ENCODE assay signal across 17 cellular contexts in the genomic region with DNA sequence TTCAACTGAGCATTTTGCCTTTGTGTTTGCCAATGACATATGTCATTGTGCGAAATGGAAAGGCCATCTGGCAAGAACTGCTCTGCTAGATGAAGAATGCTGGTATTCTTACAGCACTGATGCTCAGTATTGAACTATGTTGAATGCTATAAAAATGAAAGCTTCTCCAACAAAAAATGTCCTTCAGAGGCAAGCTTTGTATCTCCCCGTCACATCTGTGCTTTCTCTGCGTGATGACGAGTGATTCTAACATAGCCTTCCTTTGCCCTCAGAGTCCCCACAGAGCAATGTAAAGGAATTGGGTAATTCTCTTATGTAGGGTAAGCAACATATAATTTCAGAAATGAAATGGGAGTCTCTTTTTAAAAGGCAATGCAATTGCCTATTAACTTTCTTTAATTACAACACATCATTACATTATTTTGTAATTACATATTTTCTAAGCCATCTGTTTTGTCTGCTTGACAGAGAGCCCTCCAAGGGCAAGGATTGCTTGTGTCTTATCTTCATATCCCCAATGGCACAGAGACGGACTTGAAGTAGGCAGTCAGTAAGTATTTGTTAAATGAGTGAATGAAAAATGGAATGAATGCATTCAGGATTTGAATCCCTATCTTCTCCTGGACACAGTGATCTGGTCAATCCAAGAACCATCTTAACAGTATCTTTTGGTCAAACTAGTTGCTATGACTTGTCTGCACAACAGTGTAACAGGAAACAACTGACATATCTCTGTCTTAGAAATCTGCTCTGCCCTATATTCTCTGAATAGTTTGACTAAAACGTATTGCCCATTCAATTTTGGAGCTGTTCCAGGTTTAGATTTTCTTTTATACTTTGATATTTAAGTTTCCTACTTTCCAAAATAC. TPM values are rescaled to one million over a fixed set of nuclear protein-coding genes. Genes with fewer than 3 reads are reported as not detected.
DNase-seq lines count a peak whose midpoint lies in the region; ATAC-seq and TF ChIP-seq lines count a peak whose summit lies in the region.
"Had no signal": no experiment of that assay in that cellular context is flagged by ENCODE, and none has a peak within 500 bp of the region (broad histone marks: within the 10 kb centered on the region; RNA-seq: fewer than 3 reads in every experiment).

No MANE protein-coding gene starts in this region.

- no peak overlapping the region for H3K4me3 ChIP-seq in hepatocyte
- H3K4me3 ChIP-seq: body of pancreas had no signal

- TF ChIP-seq CTCF in hepatocyte (IDR thresholded peaks at IDR 0.05; ENCODE audit: poor library complexity), result no peak

- peaks cover 19% of the 10 kb centered on the region for H3K27me3 Mint-ChIP-seq in activated T-helper 17 cell treated with anti-CD3 and anti-CD28 coated beads, Interleukin-2, amount 50 U/mL, for 72 hours

- H3K4me2 ChIP-seq in hepatocyte, result no peak overlapping the region

- WGBS in hepatocyte (ENCODE audit: low lambda C conversion rate, missing lambda C conversion rate), result 85% methylated on average over 6 of the region's 6 CpGs

- H3K4me3 Mint-ChIP-seq in activated T-helper 17 cell treated with anti-CD3 and anti-CD28 coated beads, Interleukin-2, amount 50 U/mL, for 72 hours, result no peak overlapping the region
- H3K4me3 Mint-ChIP-seq: memory B cell had no signal

- no peaks in the 10 kb centered on the region for H3K36me3 Mint-ChIP-seq in activated T-helper 17 cell treated with anti-CD3 and anti-CD28 coated beads, Interleukin-2, amount 50 U/mL, for 72 hours (ENCODE audit: low read depth)
- H3K36me3 Mint-ChIP-seq: memory B cell had no signal

- H3K27me3 ChIP-seq in hepatocyte, result no peaks in the 10 kb centered on the region
- H3K27me3 ChIP-seq: body of pancreas had no signal

- no peaks in the 10 kb centered on the region for H3K9me3 ChIP-seq in hepatocyte (ENCODE audit: low read depth)
- H3K9me3 ChIP-seq: body of pancreas had no signal

- peak overlapping the region; percentile 59 for H3K27ac ChIP-seq in hepatocyte

- H3K79me2 ChIP-seq in hepatocyte, result no peaks in the 10 kb centered on the region

- ATAC-seq in activated T-helper 17 cell treated with anti-CD3 and anti-CD28 coated beads, Interleukin-2, amount 50 U/mL, for 72 hours (replicated peaks), result no peak
- ATAC-seq in activated CD4-positive, CD25-positive, alpha-beta regulatory T cell treated with anti-CD3 and anti-CD28 coated beads, Interleukin-2, amount 50 U/mL, for 24 hours, result no peak
- ATAC-seq: stimulated activated naive CD8-positive, alpha-beta T cell treated with anti-CD3 and anti-CD28 coated beads, Interleukin-15, Interleukin-2, amounts not matched to agents 100 U/mL and 50 U/mL, for 24 hours had no signal

- peak; percentile 9 to 44 for DNase-seq in NCI-H524 (lab: John Stamatoyannopoulos, UW)
- no peak for DNase-seq in NCI-H524 treated with DMSO at 0.1 percent for 48 hours (lab: John Stamatoyannopoulos, UW)
- DNase-seq in astrocyte of the hippocampus (ENCODE audit: low read depth, low spot score), result peak; percentile 14
- DNase-seq in hepatocyte (ENCODE audit: low spot score), result no peak
- DNase-seq in putamen (ENCODE audit: low spot score), result peak; percentile 25
- DNase-seq in cerebellar nuclear complex (lab: John Stamatoyannopoulos, UW), result no peak
- DNase-seq: activated CD4-positive, alpha-beta T cell treated with anti-CD3 and anti-CD28 coated beads for 1 hour; DND-41; effector CD8-positive, alpha-beta T cell; NCI-H187 treated with DMSO at 0.1 percent for 48 hours; NCI-H748 treated with DMSO at 0.1 percent for 48 hours; stimulated activated naive CD8-positive, alpha-beta T cell treated with anti-CD3 and anti-CD28 coated beads, Interleukin-15, Interleukin-2, amounts not matched to agents 100 U/mL and 50 U/mL, for 24 hours; T-helper 1 cell had no signal

- no peaks in the 10 kb centered on the region for H3K9me3 Mint-ChIP-seq in activated T-helper 17 cell treated with anti-CD3 and anti-CD28 coated beads, Interleukin-2, amount 50 U/mL, for 72 hours
- H3K9me3 Mint-ChIP-seq: memory B cell had no signal

- H2AFZ ChIP-seq in hepatocyte, result no peak overlapping the region

- H3K27ac Mint-ChIP-seq in activated T-helper 17 cell treated with anti-CD3 and anti-CD28 coated beads, Interleukin-2, amount 50 U/mL, for 72 hours, result no peak overlapping the region
- H3K27ac Mint-ChIP-seq: memory B cell had no signal

- H3K36me3 ChIP-seq in hepatocyte (replicated peaks; ENCODE audit: insufficient read depth, low read depth), result no peaks in the 10 kb centered on the region

- no peaks in the 10 kb centered on the region for H3K9me2 ChIP-seq in hepatocyte (replicated peaks; ENCODE audit: insufficient read depth)

- peaks cover 27% of the 10 kb centered on the region for H3K4me1 ChIP-seq in hepatocyte (ENCODE audit: insufficient read depth)

- H3K4me1 Mint-ChIP-seq in activated T-helper 17 cell treated with anti-CD3 and anti-CD28 coated beads, Interleukin-2, amount 50 U/mL, for 72 hours, result no peaks in the 10 kb centered on the region
- H3K4me1 Mint-ChIP-seq: memory B cell had no signal

- no peaks in the 10 kb centered on the region for H4K20me1 ChIP-seq in hepatocyte (ENCODE audit: insufficient read depth, poor library complexity, severe bottlenecking)

RNA-seq across cellular contexts. Expression of a gene that starts 46.1 kb away (rescaled TPM):
- total RNA-seq in hepatocyte, result 150 and 151 TPM in 2 replicates
- polyA plus RNA-seq in hepatocyte, result 35.9 and 58.8 TPM in 2 replicates
- total RNA-seq in activated T-helper 17 cell treated with anti-CD3 and anti-CD28 coated beads, Interleukin-2, amount 50 U/mL, for 72 hours, result under 1 TPM; 0.42 to 0.89 TPM

Comparison
In these comparisons a context has a peak if more than half of its experiments do, and no peak if none do; other contexts are left out.
1. DNase-seq: peak in NCI-H524 (2 of 2), astrocyte of the hippocampus (single experiment) and putamen (single experiment); none in NCI-H524 treated with DMSO at 0.1 percent for 48 hours (single experiment), hepatocyte (single experiment) and cerebellar nuclear complex (0 of 2).
2. RNA of a gene that starts 46.1 kb away (total RNA-seq): 150 to 151 TPM in hepatocyte; 0.42 to 0.89 TPM in activated T-helper 17 cell treated with anti-CD3 and anti-CD28 coated beads, Interleukin-2, amount 50 U/mL, for 72 hours; every median in the first group is over 10 times any median in the second.